Comparison of ENCODE assay signal across 9 cellular contexts in genomic region chr12:130873825-130874224, GRCh38. TPM values are rescaled to one million over a fixed set of nuclear protein-coding genes. Genes with fewer than 3 reads are reported as not detected.
DNase-seq lines count a peak whose midpoint lies in the region; ATAC-seq lines count a peak whose summit lies in the region.
"Had no signal": no experiment of that assay in that cellular context is flagged by ENCODE, and none has a peak within 500 bp of the region (broad histone marks: within the 10 kb centered on the region; RNA-seq: fewer than 3 reads in every experiment).

No MANE protein-coding gene starts in this region.

- CTCF ChIA-PET in CD4-positive, alpha-beta memory T cell (lab: Charles Lee; ENCODE audit: partially characterized antibody), result interaction anchor here (1.9 kb wide), 1 partner anchor 47 kb away, joined by 8 read pairs; no protein-coding TSS in a partner anchor
- CTCF ChIA-PET in activated CD8-positive, alpha-beta T cell treated with anti-CD3 and anti-CD28 coated beads, Interleukin-2, amount 10 ng/mL, durations not matched to agents 7 days and 5 days (lab: Charles Lee), result interaction anchor here (0.9 kb wide), 1 partner anchor 231 kb away, joined by 3 read pairs; no protein-coding TSS in a partner anchor

- peaks cover 41% of the 10 kb centered on the region for H3K36me3 ChIP-seq in CD4-positive, alpha-beta memory T cell (ENCODE audit: insufficient read depth, low read length)

- ATAC-seq in HG03442 (IDR thresholded peaks at IDR 0.05; ENCODE audit: unreplicated experiment) (peak; percentile 18), memory B cell (ENCODE audit: low read depth) (no peak)
- no peak for ATAC-seq in activated CD8-positive, alpha-beta T cell treated with anti-CD3 and anti-CD28 coated beads, Interleukin-2, amount 10 ng/mL, durations not matched to agents 7 days and 5 days
- ATAC-seq: heart left ventricle had no signal

- POLR2A ChIA-PET in CD4-positive, alpha-beta memory T cell (lab: Charles Lee; ENCODE audit: partially characterized antibody), result interaction anchor here (1.9 kb wide), 1 partner anchor 36 kb away, joined by 6 read pairs; no protein-coding TSS in a partner anchor
- POLR2A ChIA-PET in activated CD8-positive, alpha-beta T cell treated with anti-CD3 and anti-CD28 coated beads, Interleukin-2, amount 10 ng/mL, durations not matched to agents 7 days and 5 days (lab: Charles Lee), result no interaction called here

- H3K4me3 ChIP-seq in CD4-positive, alpha-beta memory T cell (ENCODE audit: low read length in 2 of 2), result no peak overlapping the region

- peak overlapping the region in 7 of 8 donors; percentile 54 to 94 (median 93) for H3K4me3 Mint-ChIP-seq in CD4-positive, alpha-beta memory T cell
- H3K4me3 Mint-ChIP-seq in activated CD8-positive, alpha-beta T cell treated with anti-CD3 and anti-CD28 coated beads, Interleukin-2, amount 10 ng/mL, durations not matched to agents 7 days and 5 days, result peak overlapping the region; percentile 98
- H3K4me3 Mint-ChIP-seq in memory B cell, result peak overlapping the region; percentile 29

- no peaks in the 10 kb centered on the region for H3K9me3 ChIP-seq in CD4-positive, alpha-beta memory T cell (ENCODE audit: control insufficient read depth in 1 of 2, low read length in 2 of 2)
- H3K9me3 ChIP-seq: heart left ventricle had no signal

- no peak overlapping the region for H3K27ac ChIP-seq in CD4-positive, alpha-beta memory T cell (ENCODE audit: low read depth, low read length)

- no peaks in the 10 kb centered on the region for H3K27me3 Mint-ChIP-seq in CD4-positive, alpha-beta memory T cell
- H3K27me3 Mint-ChIP-seq in activated CD8-positive, alpha-beta T cell treated with anti-CD3 and anti-CD28 coated beads, Interleukin-2, amount 10 ng/mL, durations not matched to agents 7 days and 5 days (ENCODE audit: low read depth), result no peaks in the 10 kb centered on the region
- H3K27me3 Mint-ChIP-seq in memory B cell, result no peaks in the 10 kb centered on the region

- no peaks in the 10 kb centered on the region for H3K27me3 ChIP-seq in CD4-positive, alpha-beta memory T cell (ENCODE audit: insufficient read depth, low read length)
- H3K27me3 ChIP-seq: heart left ventricle had no signal

- H3K4me1 Mint-ChIP-seq in CD4-positive, alpha-beta memory T cell, result peaks cover 37 to 75% (median 51%) of the 10 kb centered on the region in 4 donors
- peaks cover 53% of the 10 kb centered on the region for H3K4me1 Mint-ChIP-seq in activated CD8-positive, alpha-beta T cell treated with anti-CD3 and anti-CD28 coated beads, Interleukin-2, amount 10 ng/mL, durations not matched to agents 7 days and 5 days (ENCODE audit: low read depth)
- H3K4me1 Mint-ChIP-seq in memory B cell, result peaks cover 35% of the 10 kb centered on the region

- peaks cover 48% of the 10 kb centered on the region for H3K4me1 ChIP-seq in CD4-positive, alpha-beta memory T cell (ENCODE audit: insufficient read depth, low read length)

- DNase-seq in CD4-positive, alpha-beta memory T cell, result no peak
- no peak for DNase-seq in activated CD8-positive, alpha-beta T cell treated with anti-CD3 and anti-CD28 coated beads, Interleukin-2, amount 10 ng/mL, durations not matched to agents 7 days and 5 days
- DNase-seq in memory B cell (ENCODE audit: low spot score in 2 of 2), result no peak
- no peak for DNase-seq in middle frontal gyrus (ENCODE audit: extremely low spot score, low spot score)
- no peak for DNase-seq in NCI-H524 (lab: John Stamatoyannopoulos, UW)
- DNase-seq in anterior cingulate cortex (lab: John Stamatoyannopoulos, UW), result no peak
- no peak for DNase-seq in NCI-H146 treated with DMSO at 0.1 percent for 48 hours (lab: John Stamatoyannopoulos, UW; ENCODE audit: unreplicated experiment)
- DNase-seq: heart left ventricle had no signal

- no peaks in the 10 kb centered on the region for H3K9me3 Mint-ChIP-seq in CD4-positive, alpha-beta memory T cell
- H3K9me3 Mint-ChIP-seq in activated CD8-positive, alpha-beta T cell treated with anti-CD3 and anti-CD28 coated beads, Interleukin-2, amount 10 ng/mL, durations not matched to agents 7 days and 5 days (ENCODE audit: insufficient read depth), result no peaks in the 10 kb centered on the region
- no peaks in the 10 kb centered on the region for H3K9me3 Mint-ChIP-seq in memory B cell

- peaks cover 39 to 56% of the 10 kb centered on the region in 2 donors for H3K36me3 Mint-ChIP-seq in CD4-positive, alpha-beta memory T cell
- H3K36me3 Mint-ChIP-seq in activated CD8-positive, alpha-beta T cell treated with anti-CD3 and anti-CD28 coated beads, Interleukin-2, amount 10 ng/mL, durations not matched to agents 7 days and 5 days (ENCODE audit: low read depth), result peaks cover 51% of the 10 kb centered on the region
- peaks cover 22% of the 10 kb centered on the region for H3K36me3 Mint-ChIP-seq in memory B cell

- intact Hi-C loops in CD4-positive, alpha-beta memory T cell (cut with micrococcal nuclease), result no loop called here

- H3K27ac Mint-ChIP-seq in CD4-positive, alpha-beta memory T cell, result peak overlapping the region in 6 of 7 donors; percentile 6 to 91 (median 77)
- peak overlapping the region; percentile 8 for H3K27ac Mint-ChIP-seq in activated CD8-positive, alpha-beta T cell treated with anti-CD3 and anti-CD28 coated beads, Interleukin-2, amount 10 ng/mL, durations not matched to agents 7 days and 5 days
- peak overlapping the region; percentile 91 for H3K27ac Mint-ChIP-seq in memory B cell

RNA-seq across cellular contexts. Expression of gene RAN, which starts 2.0 kb away (rescaled TPM):
- 100 to 1,000 TPM; 289 to 333 TPM for total RNA-seq in CD4-positive, alpha-beta memory T cell
- 100 to 1,000 TPM; 750 to 868 TPM for polyA plus RNA-seq in CD4-positive, alpha-beta memory T cell
- 1,000 to 10,000 TPM; 1,319 to 1,332 TPM for total RNA-seq in activated CD8-positive, alpha-beta T cell treated with anti-CD3 and anti-CD28 coated beads, Interleukin-2, amount 10 ng/mL, durations not matched to agents 7 days and 5 days

RNA-seq across cellular contexts. Expression of gene STX2, which starts 34.8 kb away (rescaled TPM):
- 10 to 100 TPM; 30.2 to 35.3 TPM for total RNA-seq in CD4-positive, alpha-beta memory T cell
- 10 to 100 TPM; 12.1 to 12.9 TPM for polyA plus RNA-seq in CD4-positive, alpha-beta memory T cell
- total RNA-seq in activated CD8-positive, alpha-beta T cell treated with anti-CD3 and anti-CD28 coated beads, Interleukin-2, amount 10 ng/mL, durations not matched to agents 7 days and 5 days, result 10 to 100 TPM; 24.5 to 24.9 TPM

Comparison
In these comparisons a context has a peak if more than half of its experiments do, and no peak if none do; other contexts are left out.
1. H3K27ac Mint-ChIP-seq: peak in every context shown above with its lines; median percentile 91 in memory B cell; 77 in CD4-positive, alpha-beta memory T cell; 8 in activated CD8-positive, alpha-beta T cell treated with anti-CD3 and anti-CD28 coated beads, Interleukin-2, amount 10 ng/mL, durations not matched to agents 7 days and 5 days.
2. H3K4me3 Mint-ChIP-seq: peak in every context shown above with its lines; median percentile 98 in activated CD8-positive, alpha-beta T cell treated with anti-CD3 and anti-CD28 coated beads, Interleukin-2, amount 10 ng/mL, durations not matched to agents 7 days and 5 days; 93 in CD4-positive, alpha-beta memory T cell; 29 in memory B cell.